1 cellular context compared by ENCODE assay signal in genomic region chr1:202938287-202938925, GRCh38.
TF ChIP-seq lines count a peak whose summit lies in the region.

No MANE protein-coding gene starts in this region.

TF ChIP-seq in K562, 482 proteins besides CTCF, POLR2A, EP300 and RAD21 (continued from another document and continues in another):
- no peak for TF ChIP-seq SFPQ (IDR thresholded peaks at IDR 0.05; ENCODE audit: low read depth, low read length)
- TF ChIP-seq PTTG1 (tag; IDR thresholded peaks at IDR 0.05; ENCODE audit: low read depth) = no peak
- peak; percentile 87 for TF ChIP-seq SMARCA4 (IDR thresholded peaks at IDR 0.05)
- no peak for TF ChIP-seq KDM2B (CRISPR knock-in tag; IDR thresholded peaks at IDR 0.05)
- 0 out of 2 replicates have a peak, but pooled peaks have one; percentile 37 for TF ChIP-seq OTX1 (CRISPR knock-in tag; IDR thresholded peaks at IDR 0.05)
- TF ChIP-seq TCF7L2 (IDR thresholded peaks at IDR 0.05; ENCODE audit: low read depth, low read length) = no peak
- no peak for TF ChIP-seq ZNF407 (IDR thresholded peaks at IDR 0.05; ENCODE audit: low read depth)
- no peak for TF ChIP-seq ATF6 (CRISPR knock-in tag; IDR thresholded peaks at IDR 0.05)
- TF ChIP-seq PREB (CRISPR knock-in tag; IDR thresholded peaks at IDR 0.05) = no peak
- peak; percentile 84 for TF ChIP-seq ZBTB5 (IDR thresholded peaks at IDR 0.05)
- TF ChIP-seq TRIM28 (IDR thresholded peaks at IDR 0.05) = peak; percentile 12; the same call in 1 of the 2 replicates
- no peak for TF ChIP-seq ZNF280B (CRISPR knock-in tag; IDR thresholded peaks at IDR 0.05)
- TF ChIP-seq FOXP1 (CRISPR knock-in tag; IDR thresholded peaks at IDR 0.05) = no peak
- TF ChIP-seq E2F1 (CRISPR knock-in tag; IDR thresholded peaks at IDR 0.05) = no peak
- TF ChIP-seq MBD2 (IDR thresholded peaks at IDR 0.05; ENCODE audit: borderline replicate concordance, low read depth) = peak; percentile 55; the same call in 1 of the 2 replicates
- no peak for TF ChIP-seq ZBTB49 (CRISPR knock-in tag; IDR thresholded peaks at IDR 0.05; ENCODE audit: borderline replicate concordance)
- no peak for TF ChIP-seq GTF3C2 (IDR thresholded peaks at IDR 0.05; ENCODE audit: borderline replicate concordance, extremely low read depth, insufficient read length)
- TF ChIP-seq NFXL1 (CRISPR knock-in tag; IDR thresholded peaks at IDR 0.05) = no peak
- peak in 1 of 2 experiments; percentile 58; a peak in 1 of 4 replicates for TF ChIP-seq ZNF639 (CRISPR knock-in tag; conservative IDR thresholded peaks at IDR 0.05 in 1 of 2, IDR thresholded peaks at IDR 0.05 in 1 of 2)
- peak; percentile 75; the same call in 1 of the 2 replicates for TF ChIP-seq GATAD2B (IDR thresholded peaks at IDR 0.05; ENCODE audit: borderline replicate concordance)
- no peak for TF ChIP-seq KLF1 (tag; IDR thresholded peaks at IDR 0.05)
- TF ChIP-seq E2F6 (IDR thresholded peaks at IDR 0.05; ENCODE audit: borderline replicate concordance in 1 of 2, extremely low read depth in 1 of 2, insufficient read depth in 1 of 2, insufficient read length in 1 of 2, low read depth in 1 of 2, low read length in 1 of 2, poor library complexity in 1 of 2, severe bottlenecking in 1 of 2) = no peak
